In genomic region chr18:3645384-3646156, GRCh38 we compare ENCODE assay signal across 27 cellular contexts.
DNase-seq lines count a peak whose midpoint lies in the region; ATAC-seq, FAIRE-seq and TF ChIP-seq lines count a peak whose summit lies in the region.
"Had no signal": no experiment of that assay in that cellular context is flagged by ENCODE, and none has a peak within 500 bp of the region (broad histone marks: within the 10 kb centered on the region; RNA-seq: fewer than 3 reads in every experiment).

No MANE protein-coding gene starts in this region.

- DNase-seq in activated naive CD8-positive, alpha-beta T cell treated with anti-CD3 and anti-CD28 coated beads, Interleukin-2, amount 10 ng/mL, durations not matched to agents 7 days and 5 days, result no peak
- no peak for DNase-seq in activated naive CD8-positive, alpha-beta T cell treated with anti-CD3 and anti-CD28 coated beads for 36 hours
- DNase-seq in KBM-7, result peak; percentile 26
- DNase-seq in K562 (ENCODE audit: extremely low read depth in 1 of 4, low spot score in 3 of 4), result no peak
- DNase-seq in suprapubic skin (ENCODE audit: low spot score in 2 of 2), result no peak
- no peak for DNase-seq in activated CD4-positive, alpha-beta T cell treated with anti-CD3 and anti-CD28 coated beads for 1 hour
- no peak for DNase-seq in globus pallidus (ENCODE audit: low spot score)
- DNase-seq: C1 segment of cervical spinal cord; Caco-2; CD4-positive, alpha-beta memory T cell; EL; GDM1; H7; KG1; MM.1S; NCI-H2029; NCI-H446 treated with DMSO at 0.1 percent for 48 hours; NCI-H526; NCI-H82; NK-92 treated with Interleukin-12 subunit alpha and Interleukin-12 subunit beta, amount 100 ng/mL, for 24 hours; PC-9; Right ventricle myocardium superior; RPMI8226 had no signal

- FAIRE-seq in K562 (lab: Jason Lieb, UNC), result no peak
- FAIRE-seq: GM12891, GM19239, HepG2 had no signal

- peak overlapping the region; percentile 4 for H3K27ac Mint-ChIP-seq in activated naive CD8-positive, alpha-beta T cell treated with anti-CD3 and anti-CD28 coated beads, Interleukin-2, amount 10 ng/mL, durations not matched to agents 7 days and 5 days
- no peak overlapping the region for H3K27ac Mint-ChIP-seq in activated naive CD8-positive, alpha-beta T cell treated with anti-CD3 and anti-CD28 coated beads for 36 hours

- H3K27me3 ChIP-seq in K562 (ENCODE audit: control insufficient read depth in 2 of 2, insufficient read depth in 2 of 2, low read length in 2 of 2) (no peaks in the 10 kb centered on the region), suprapubic skin (no peaks in the 10 kb centered on the region)
- H3K27me3 ChIP-seq: SJSA1 had no signal

- no peaks in the 10 kb centered on the region for H3K9me3 ChIP-seq in K562 (replicated peaks; ENCODE audit: control insufficient read depth, insufficient read depth, low read depth, low read length)
- H3K9me3 ChIP-seq in suprapubic skin, result no peaks in the 10 kb centered on the region
- H3K9me3 ChIP-seq: Caco-2, SJSA1 had no signal

- TF ChIP-seq EP300 in K562 (IDR thresholded peaks at IDR 0.05; ENCODE audit: low read length) (no peak), suprapubic skin (IDR thresholded peaks at IDR 0.05) (no peak)

- POLR2A ChIA-PET in activated naive CD8-positive, alpha-beta T cell treated with anti-CD3 and anti-CD28 coated beads, Interleukin-2, amount 10 ng/mL, durations not matched to agents 7 days and 5 days (lab: Charles Lee), result no interaction called here
- POLR2A ChIA-PET in K562 (lab: Yijun Ruan, JAX), result interaction anchor here (0.6 to 2.1 kb wide), 9 partner anchors 8 to 77 kb away, joined by 3 to 10 read pairs (median 4); no protein-coding TSS in a partner anchor

- TF ChIP-seq POLR2A in K562 (conservative IDR thresholded peaks at IDR 0.05) (no peak), suprapubic skin (IDR thresholded peaks at IDR 0.05) (no peak)

- 0 out of 2 replicates have a peak overlapping the region, but pooled peaks have one; percentile 11 for H2AFZ ChIP-seq in K562 (ENCODE audit: low read depth, low read length)
- H2AFZ ChIP-seq: PC-9 had no signal

- no peaks in the 10 kb centered on the region for H3K9me1 ChIP-seq in K562 (ENCODE audit: control insufficient read depth, insufficient read depth, low read length)

- H3K27me3 Mint-ChIP-seq in activated naive CD8-positive, alpha-beta T cell treated with anti-CD3 and anti-CD28 coated beads, Interleukin-2, amount 10 ng/mL, durations not matched to agents 7 days and 5 days, result peaks cover 2% of the 10 kb centered on the region
- H3K27me3 Mint-ChIP-seq in activated naive CD8-positive, alpha-beta T cell treated with anti-CD3 and anti-CD28 coated beads for 36 hours, result no peaks in the 10 kb centered on the region

- no peaks in the 10 kb centered on the region for H3K9me3 Mint-ChIP-seq in activated naive CD8-positive, alpha-beta T cell treated with anti-CD3 and anti-CD28 coated beads, Interleukin-2, amount 10 ng/mL, durations not matched to agents 7 days and 5 days
- H3K9me3 Mint-ChIP-seq in activated naive CD8-positive, alpha-beta T cell treated with anti-CD3 and anti-CD28 coated beads for 36 hours, result no peaks in the 10 kb centered on the region
- H3K9me3 Mint-ChIP-seq: CD4-positive, alpha-beta memory T cell had no signal

- H3K79me2 ChIP-seq in K562 (ENCODE audit: control insufficient read depth, insufficient read depth, low read length), result no peaks in the 10 kb centered on the region

- 62% methylated on average over 5 of the region's 5 CpGs for WGBS in K562 (ENCODE audit: insufficient coverage, low coverage, missing lambda C conversion rate)
- 82% methylated on average over 5 of the region's 5 CpGs for WGBS in suprapubic skin

- no TSS peak for BruUV-seq in K562 (replicated peaks; lab: Mats Ljungman, UMichigan)

- ATAC-seq in activated naive CD8-positive, alpha-beta T cell treated with anti-CD3 and anti-CD28 coated beads, Interleukin-2, amount 10 ng/mL, durations not matched to agents 7 days and 5 days (ENCODE audit: low read depth), result peak; percentile 66
- no peak for ATAC-seq in K562
- ATAC-seq: HepG2 had no signal

- H3K9ac ChIP-seq in K562 (ENCODE audit: insufficient read depth in 1 of 2, low read depth in 2 of 2, low read length in 2 of 2), result no peak overlapping the region

- no peak overlapping the region for H3K4me2 ChIP-seq in K562 (ENCODE audit: insufficient read depth, low read length)
- H3K4me2 ChIP-seq: PC-9 had no signal

- TF ChIP-seq RAD21 in K562 (CRISPR knock-in tag; conservative IDR thresholded peaks at IDR 0.05 in 1 of 2, IDR thresholded peaks at IDR 0.05 in 1 of 2), result no peak

- peaks cover 11 to 20% of the 10 kb centered on the region in 2 experiments for H3K4me1 ChIP-seq in K562 (replicated peaks in 1 of 2; ENCODE audit: control insufficient read depth in 2 of 2, insufficient read depth in 2 of 2, low read length in 2 of 2)
- H3K4me1 ChIP-seq in suprapubic skin, result peaks cover 3% of the 10 kb centered on the region

- H3K4me1 Mint-ChIP-seq in activated naive CD8-positive, alpha-beta T cell treated with anti-CD3 and anti-CD28 coated beads, Interleukin-2, amount 10 ng/mL, durations not matched to agents 7 days and 5 days, result peaks cover 11% of the 10 kb centered on the region
- peaks cover 18% of the 10 kb centered on the region for H3K4me1 Mint-ChIP-seq in activated naive CD8-positive, alpha-beta T cell treated with anti-CD3 and anti-CD28 coated beads for 36 hours

- peaks cover 1% of the 10 kb centered on the region for H3K36me3 Mint-ChIP-seq in activated naive CD8-positive, alpha-beta T cell treated with anti-CD3 and anti-CD28 coated beads, Interleukin-2, amount 10 ng/mL, durations not matched to agents 7 days and 5 days
- no peaks in the 10 kb centered on the region for H3K36me3 Mint-ChIP-seq in activated naive CD8-positive, alpha-beta T cell treated with anti-CD3 and anti-CD28 coated beads for 36 hours
- H3K36me3 Mint-ChIP-seq: CD4-positive, alpha-beta memory T cell had no signal

- in situ Hi-C loops in KBM-7 (cut with MboI; ENCODE audit: low pct_unique_long_range_greater_than_20kb, low sequenced_read_pairs), result no loop called here
- in situ Hi-C loops in K562 (cut with MboI), result no loop called here

- intact Hi-C loops in K562 (cut with micrococcal nuclease), result no loop called here

- no peaks in the 10 kb centered on the region for H3K36me3 ChIP-seq in K562 (ENCODE audit: control insufficient read depth, insufficient read depth, low read length)
- no peaks in the 10 kb centered on the region for H3K36me3 ChIP-seq in suprapubic skin
- H3K36me3 ChIP-seq: SJSA1 had no signal

- H3K4me3 Mint-ChIP-seq in activated naive CD8-positive, alpha-beta T cell treated with anti-CD3 and anti-CD28 coated beads, Interleukin-2, amount 10 ng/mL, durations not matched to agents 7 days and 5 days, result peak overlapping the region; percentile 1
- no peak overlapping the region for H3K4me3 Mint-ChIP-seq in activated naive CD8-positive, alpha-beta T cell treated with anti-CD3 and anti-CD28 coated beads for 36 hours
- H3K4me3 Mint-ChIP-seq: CD4-positive, alpha-beta memory T cell had no signal

- no peaks in the 10 kb centered on the region for H4K20me1 ChIP-seq in K562 (replicated peaks; ENCODE audit: control insufficient read depth, insufficient read depth, low read length)

- H3K4me3 ChIP-seq in K562, result no peak overlapping the region
- no peak overlapping the region for H3K4me3 ChIP-seq in suprapubic skin
- H3K4me3 ChIP-seq: PC-9, SJSA1 had no signal

- H3K27ac ChIP-seq in K562 (ENCODE audit: extremely low read depth, low read depth, low read length) (no peak overlapping the region), suprapubic skin (no peak overlapping the region)
- H3K27ac ChIP-seq: PC-9, SJSA1 had no signal

- CTCF ChIA-PET in K562 (lab: Yijun Ruan, JAX; ENCODE audit: low intra/inter-chr PET ratio), result no interaction called here

- TF ChIP-seq CTCF in K562 (IDR thresholded peaks at IDR 0.05 in 2 of 3, conservative IDR thresholded peaks at IDR 0.05 in 1 of 3; ENCODE audit: insufficient read depth in 2 of 3, low read depth in 1 of 3, low read length in 3 of 3) (no peak), suprapubic skin (IDR thresholded peaks at IDR 0.05) (no peak)

TF ChIP-seq in K562, 482 proteins besides CTCF, POLR2A, EP300 and RAD21 (continues in another document):
- TF ChIP-seq POLR3A (IDR thresholded peaks at IDR 0.05; ENCODE audit: borderline replicate concordance, extremely low read depth, insufficient read depth, insufficient read length), result no peak
- TF ChIP-seq PCBP1 (IDR thresholded peaks at IDR 0.05; ENCODE audit: low read depth, low read length, poor library complexity, severe bottlenecking), result no peak
- no peak for TF ChIP-seq TAL1 (IDR thresholded peaks at IDR 0.05)
- no peak for TF ChIP-seq CEBPB (tag; IDR thresholded peaks at IDR 0.05)
- TF ChIP-seq ZNF217 (CRISPR knock-in tag; IDR thresholded peaks at IDR 0.05), result no peak
- TF ChIP-seq ATF2 (CRISPR knock-in tag; IDR thresholded peaks at IDR 0.05), result no peak
- no peak for TF ChIP-seq PRPF4 (IDR thresholded peaks at IDR 0.05; ENCODE audit: insufficient read depth, low read depth, low read length, poor library complexity, severe bottlenecking)
- TF ChIP-seq HDAC8 (tag; IDR thresholded peaks at IDR 0.05), result no peak
- no peak for TF ChIP-seq HCFC1 (IDR thresholded peaks at IDR 0.05; ENCODE audit: low read depth, low read length)
- TF ChIP-seq ATF6 (CRISPR knock-in tag; IDR thresholded peaks at IDR 0.05), result no peak
